ENCODE assay signal across 7 cellular contexts in genomic region chr17:7241783-7242716, GRCh38. TPM values are rescaled to one million over a fixed set of nuclear protein-coding genes. Genes with fewer than 3 reads are reported as not detected.
DNase-seq lines count a peak whose midpoint lies in the region; ATAC-seq and TF ChIP-seq lines count a peak whose summit lies in the region.

TSS of gene GABARAP (minus strand) at chr17:7242449. CDS start at chr17:7242330, 119 bp downstream.

- H3K4me1 ChIP-seq in colonic mucosa = peaks cover 14% of the 10 kb centered on the region

- H3K4me3 ChIP-seq in colonic mucosa = peak within 1 kb of the TSS; percentile 83

- no peaks in the 10 kb centered on the region for H3K9me3 ChIP-seq in colonic mucosa

- peak within 1 kb of the TSS; percentile 99 for H3K27ac ChIP-seq in colonic mucosa
- H3K27ac ChIP-seq in layer of hippocampus (ENCODE audit: low read depth, low read length) = peak within 1 kb of the TSS; percentile 100

- H3K27me3 ChIP-seq in colonic mucosa (no peaks in the 10 kb centered on the region), layer of hippocampus (ENCODE audit: control insufficient read depth, insufficient read depth, low read length) (no peaks in the 10 kb centered on the region)

- ATAC-seq in GM18498 (IDR thresholded peaks at IDR 0.05; ENCODE audit: unreplicated experiment) (peak; percentile 38), HG03159 (IDR thresholded peaks at IDR 0.05; ENCODE audit: unreplicated experiment) (peak; percentile 21)

- peaks cover 5% of the 10 kb centered on the region for H3K36me3 ChIP-seq in colonic mucosa

- intact Hi-C loops in colonic mucosa (cut with DNase I) = no loop called here

- TF ChIP-seq CTCF in colonic mucosa (IDR thresholded peaks at IDR 0.05) = no peak

- DNase-seq in NCI-H510A (lab: John Stamatoyannopoulos, UW) (peak; percentile 77), colonic mucosa (peak; percentile 96)
- peak; percentile 95 for DNase-seq in activated CD4-positive, alpha-beta T cell treated with anti-CD3 and anti-CD28 coated beads for 48 hours
- peak; percentile 85 to 91 (median 88) for DNase-seq in stimulated activated CD4-positive, alpha-beta T cell treated with anti-CD3 and anti-CD28 coated beads, Interleukin-1b, Interleukin-23, amount 100 ng/mL, for 24 hours (ENCODE audit: low read depth in 4 of 4, low spot score in 1 of 4)

- peak within 1 kb of the TSS; percentile 90 to 100 for H3K9ac ChIP-seq in colonic mucosa (ENCODE audit: low read depth in 2 of 2, low read length in 2 of 2)

RNA-seq across cellular contexts. Expression of gene GABARAP, which starts in this region (rescaled TPM):
- 100 to 1,000 TPM; 378 to 513 TPM for total RNA-seq in colonic mucosa

Comparison
In these comparisons a context has a peak if more than half of its experiments do, and no peak if none do; other contexts are left out.
1. Peak in every context shown above with its lines: DNase-seq, ATAC-seq, H3K4me3 ChIP-seq and H3K27ac ChIP-seq.